ENCODE assay signal across 30 cellular contexts in the genomic region with DNA sequence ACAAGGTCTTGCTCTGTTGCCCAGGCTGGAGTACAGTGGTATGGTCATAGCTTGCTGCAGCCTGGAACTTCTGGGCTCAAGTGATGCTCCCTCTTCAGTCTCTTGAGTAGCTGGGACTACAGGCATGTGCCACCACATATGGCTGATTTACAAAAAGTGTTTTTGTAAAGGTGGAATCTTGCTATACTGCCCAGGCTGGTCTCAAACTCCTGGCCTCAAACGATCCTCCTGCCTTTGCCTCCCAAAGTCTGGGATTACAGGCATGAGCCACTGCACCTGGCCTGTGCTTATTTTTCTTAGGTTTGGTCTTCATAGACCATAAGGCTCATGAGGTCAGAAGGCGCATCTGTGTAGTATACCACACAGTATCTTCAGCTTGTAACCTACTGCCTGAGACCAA. TPM values are rescaled to one million over a fixed set of nuclear protein-coding genes. Genes with fewer than 3 reads are reported as not detected.
"Had no signal": no experiment of that assay in that cellular context is flagged by ENCODE, and none has a peak within 500 bp of the region (broad histone marks: within the 10 kb centered on the region; RNA-seq: fewer than 3 reads in every experiment).

No MANE protein-coding gene starts in this region.

- H3K4me1 ChIP-seq: left ventricle myocardium inferior, psoas muscle, right atrium auricular region, tibial nerve had no signal

- H3K4me3 Mint-ChIP-seq: activated CD4-positive, alpha-beta T cell treated with anti-CD3 and anti-CD28 coated beads for 36 hours; activated naive CD4-positive, alpha-beta T cell treated with anti-CD3 and anti-CD28 coated beads, Interleukin-2, amount 10 ng/mL, durations not matched to agents 7 days and 5 days; activated T-helper 1 cell treated with anti-CD3 and anti-CD28 coated beads, Interleukin-12 subunit alpha, Interleukin-12 subunit beta, Interleukin-2, Interleukin-4 antibody, amounts not matched to agents 30 ng/mL and 10 ng/mL and 1 ng/mL, durations not matched to agents 14 hours and 24 hours and 36 hours; T-helper 2 cell treated with Interferon-gamma antibody and Interleukin-4, amounts not matched to agents 5 μg/mL and 100 μg/mL, for 36 hours had no signal

- H3K9me3 Mint-ChIP-seq: nephron; T-helper 2 cell treated with Interferon-gamma antibody and Interleukin-4, amounts not matched to agents 5 μg/mL and 100 μg/mL, for 36 hours had no signal

- H3K27ac ChIP-seq: heart right ventricle, left ventricle myocardium inferior, parathyroid adenoma, psoas muscle, right atrium auricular region, tibial nerve had no signal

- H3K36me3 Mint-ChIP-seq: activated naive CD4-positive, alpha-beta T cell treated with anti-CD3 and anti-CD28 coated beads, Interleukin-2, amount 10 ng/mL, durations not matched to agents 7 days and 5 days had no signal

- H3K9ac ChIP-seq: parathyroid adenoma had no signal

- H3K4me3 ChIP-seq: heart right ventricle, left ventricle myocardium inferior, psoas muscle, right atrium auricular region, tibial nerve had no signal

- H3K27me3 ChIP-seq: right atrium auricular region, tibial nerve had no signal

- H2AFZ ChIP-seq: parathyroid adenoma had no signal

- H3K9me3 ChIP-seq: heart right ventricle, left ventricle myocardium inferior, psoas muscle, right atrium auricular region, tibial nerve had no signal

- H3K36me3 ChIP-seq: heart right ventricle, left ventricle myocardium inferior, right atrium auricular region, tibial nerve had no signal

- ATAC-seq: activated CD4-positive, alpha-beta T cell treated with anti-CD3 and anti-CD28 coated beads for 36 hours; heart right ventricle; psoas muscle had no signal

- H3K27ac Mint-ChIP-seq: activated CD4-positive, alpha-beta T cell treated with anti-CD3 and anti-CD28 coated beads for 36 hours; activated naive CD4-positive, alpha-beta T cell treated with anti-CD3 and anti-CD28 coated beads, Interleukin-2, amount 10 ng/mL, durations not matched to agents 7 days and 5 days; T-helper 2 cell treated with Interferon-gamma antibody and Interleukin-4, amounts not matched to agents 5 μg/mL and 100 μg/mL, for 36 hours had no signal

- DNase-seq: activated CD4-positive, CD25-positive, alpha-beta regulatory T cell; activated CD8-positive, alpha-beta memory T cell treated with anti-CD3 and anti-CD28 coated beads for 24 hours; activated gamma-delta T cell; activated naive CD4-positive, alpha-beta T cell treated with anti-CD3 and anti-CD28 coated beads, Interleukin-2, amount 10 ng/mL, durations not matched to agents 7 days and 5 days; activated T-cell treated with anti-CD3 and anti-CD28 coated beads, Interleukin-2, amount 50 U/mL, for 1 hour; amniotic stem cell; central memory CD4-positive, alpha-beta T cell; effector memory CD4-positive, alpha-beta T cell; heart right ventricle; left ventricle myocardium inferior; psoas muscle; stimulated activated naive CD4-positive, alpha-beta T cell treated with Interleukin-2 at 50 U/mL for 16 hours; T-helper 1 cell had no signal

- H3K79me2 ChIP-seq: parathyroid adenoma had no signal

RNA-seq across cellular contexts. Expression of gene CLEC19A, which starts 5.3 kb away (rescaled TPM):
- total RNA-seq: activated CD4-positive, alpha-beta T cell treated with anti-CD3 and anti-CD28 coated beads for 36 hours; activated T-helper 1 cell treated with anti-CD3 and anti-CD28 coated beads, Interleukin-12 subunit alpha, Interleukin-12 subunit beta, Interleukin-2, Interleukin-4 antibody, amounts not matched to agents 30 ng/mL and 10 ng/mL and 1 ng/mL, durations not matched to agents 14 hours and 24 hours and 36 hours; astrocyte; endothelial cell of umbilical vein; fibroblast of lung; fibroblast of villous mesenchyme; heart right ventricle; left ventricle myocardium inferior; lung microvascular endothelial cell; mesenteric fat pad; occipital lobe; psoas muscle; right atrium auricular region; temporal lobe; tibial nerve; urinary bladder had no signal
- polyA plus RNA-seq: endothelial cell of umbilical vein, esophagus, fibroblast of lung, heart right ventricle, psoas muscle, urinary bladder had no signal
